1 cellular context compared by ENCODE assay signal in the genomic region with DNA sequence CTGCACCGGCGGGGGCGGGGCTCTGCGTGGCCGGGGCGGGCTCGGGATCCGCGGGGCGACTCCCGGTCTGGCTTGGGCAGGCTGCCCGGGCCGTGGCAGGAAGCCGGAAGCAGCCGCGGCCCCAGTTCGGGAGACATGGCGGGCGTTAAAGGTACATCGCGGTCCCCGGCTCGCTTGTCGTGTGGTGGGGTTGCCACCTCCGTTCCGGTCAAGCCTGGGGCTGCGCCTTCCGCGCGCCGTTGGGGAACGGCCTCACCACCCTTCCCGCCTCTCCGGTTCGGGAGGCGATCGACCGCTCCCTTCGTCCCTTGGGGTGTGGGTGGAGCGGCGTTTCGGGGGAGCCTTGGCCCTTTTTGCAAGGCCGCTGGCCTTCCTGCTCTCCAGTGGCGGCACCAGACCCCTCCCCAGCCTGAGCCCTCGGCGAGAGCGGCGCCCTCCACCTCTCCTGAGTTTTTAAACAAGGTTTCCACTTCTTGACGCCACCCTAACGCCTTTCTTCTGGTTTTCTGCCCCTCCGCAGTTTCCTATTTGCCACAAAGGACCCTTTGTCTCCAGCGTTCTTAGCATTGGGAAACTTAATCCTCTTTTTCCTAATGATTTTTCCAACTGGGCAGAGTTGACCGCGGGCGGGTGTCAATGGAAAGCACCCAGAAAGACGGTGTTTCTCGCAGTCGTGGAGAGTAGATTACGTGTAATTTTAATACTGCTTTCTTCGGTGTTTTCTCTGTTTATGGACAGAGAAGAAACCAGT.
TF ChIP-seq lines count a peak whose summit lies in the region.

A gene with protein sequence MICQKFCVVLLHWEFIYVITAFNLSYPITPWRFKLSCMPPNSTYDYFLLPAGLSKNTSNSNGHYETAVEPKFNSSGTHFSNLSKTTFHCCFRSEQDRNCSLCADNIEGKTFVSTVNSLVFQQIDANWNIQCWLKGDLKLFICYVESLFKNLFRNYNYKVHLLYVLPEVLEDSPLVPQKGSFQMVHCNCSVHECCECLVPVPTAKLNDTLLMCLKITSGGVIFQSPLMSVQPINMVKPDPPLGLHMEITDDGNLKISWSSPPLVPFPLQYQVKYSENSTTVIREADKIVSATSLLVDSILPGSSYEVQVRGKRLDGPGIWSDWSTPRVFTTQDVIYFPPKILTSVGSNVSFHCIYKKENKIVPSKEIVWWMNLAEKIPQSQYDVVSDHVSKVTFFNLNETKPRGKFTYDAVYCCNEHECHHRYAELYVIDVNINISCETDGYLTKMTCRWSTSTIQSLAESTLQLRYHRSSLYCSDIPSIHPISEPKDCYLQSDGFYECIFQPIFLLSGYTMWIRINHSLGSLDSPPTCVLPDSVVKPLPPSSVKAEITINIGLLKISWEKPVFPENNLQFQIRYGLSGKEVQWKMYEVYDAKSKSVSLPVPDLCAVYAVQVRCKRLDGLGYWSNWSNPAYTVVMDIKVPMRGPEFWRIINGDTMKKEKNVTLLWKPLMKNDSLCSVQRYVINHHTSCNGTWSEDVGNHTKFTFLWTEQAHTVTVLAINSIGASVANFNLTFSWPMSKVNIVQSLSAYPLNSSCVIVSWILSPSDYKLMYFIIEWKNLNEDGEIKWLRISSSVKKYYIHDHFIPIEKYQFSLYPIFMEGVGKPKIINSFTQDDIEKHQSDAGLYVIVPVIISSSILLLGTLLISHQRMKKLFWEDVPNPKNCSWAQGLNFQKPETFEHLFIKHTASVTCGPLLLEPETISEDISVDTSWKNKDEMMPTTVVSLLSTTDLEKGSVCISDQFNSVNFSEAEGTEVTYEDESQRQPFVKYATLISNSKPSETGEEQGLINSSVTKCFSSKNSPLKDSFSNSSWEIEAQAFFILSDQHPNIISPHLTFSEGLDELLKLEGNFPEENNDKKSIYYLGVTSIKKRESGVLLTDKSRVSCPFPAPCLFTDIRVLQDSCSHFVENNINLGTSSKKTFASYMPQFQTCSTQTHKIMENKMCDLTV (plus strand): TSS at position 79 of the 751 bp plus-strand sequence. CDS start 144,898 bp downstream, outside the sequence.
A gene with protein sequence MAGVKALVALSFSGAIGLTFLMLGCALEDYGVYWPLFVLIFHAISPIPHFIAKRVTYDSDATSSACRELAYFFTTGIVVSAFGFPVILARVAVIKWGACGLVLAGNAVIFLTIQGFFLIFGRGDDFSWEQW (plus strand): TSS at position 79 of the 751 bp plus-strand sequence. CDS start 57 bp downstream, at position 136.

TF ChIP-seq in HepG2, 621 proteins besides CTCF, POLR2A, EP300 and RAD21 (continued from another document and continues in another):
- TF ChIP-seq, protein P1, sequence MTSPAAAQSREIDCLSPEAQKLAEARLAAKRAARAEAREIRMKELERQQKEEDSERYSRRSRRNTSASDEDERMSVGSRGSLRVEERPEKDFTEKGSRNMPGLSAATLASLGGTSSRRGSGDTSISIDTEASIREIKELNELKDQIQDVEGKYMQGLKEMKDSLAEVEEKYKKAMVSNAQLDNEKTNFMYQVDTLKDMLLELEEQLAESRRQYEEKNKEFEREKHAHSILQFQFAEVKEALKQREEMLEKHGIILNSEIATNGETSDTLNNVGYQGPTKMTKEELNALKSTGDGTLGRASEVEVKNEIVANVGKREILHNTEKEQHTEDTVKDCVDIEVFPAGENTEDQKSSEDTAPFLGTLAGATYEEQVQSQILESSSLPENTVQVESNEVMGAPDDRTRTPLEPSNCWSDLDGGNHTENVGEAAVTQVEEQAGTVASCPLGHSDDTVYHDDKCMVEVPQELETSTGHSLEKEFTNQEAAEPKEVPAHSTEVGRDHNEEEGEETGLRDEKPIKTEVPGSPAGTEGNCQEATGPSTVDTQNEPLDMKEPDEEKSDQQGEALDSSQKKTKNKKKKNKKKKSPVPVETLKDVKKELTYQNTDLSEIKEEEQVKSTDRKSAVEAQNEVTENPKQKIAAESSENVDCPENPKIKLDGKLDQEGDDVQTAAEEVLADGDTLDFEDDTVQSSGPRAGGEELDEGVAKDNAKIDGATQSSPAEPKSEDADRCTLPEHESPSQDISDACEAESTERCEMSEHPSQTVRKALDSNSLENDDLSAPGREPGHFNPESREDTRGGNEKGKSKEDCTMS (CRISPR knock-in tag; conservative IDR thresholded peaks at IDR 0.05): no peak
- TF ChIP-seq, protein P2, sequence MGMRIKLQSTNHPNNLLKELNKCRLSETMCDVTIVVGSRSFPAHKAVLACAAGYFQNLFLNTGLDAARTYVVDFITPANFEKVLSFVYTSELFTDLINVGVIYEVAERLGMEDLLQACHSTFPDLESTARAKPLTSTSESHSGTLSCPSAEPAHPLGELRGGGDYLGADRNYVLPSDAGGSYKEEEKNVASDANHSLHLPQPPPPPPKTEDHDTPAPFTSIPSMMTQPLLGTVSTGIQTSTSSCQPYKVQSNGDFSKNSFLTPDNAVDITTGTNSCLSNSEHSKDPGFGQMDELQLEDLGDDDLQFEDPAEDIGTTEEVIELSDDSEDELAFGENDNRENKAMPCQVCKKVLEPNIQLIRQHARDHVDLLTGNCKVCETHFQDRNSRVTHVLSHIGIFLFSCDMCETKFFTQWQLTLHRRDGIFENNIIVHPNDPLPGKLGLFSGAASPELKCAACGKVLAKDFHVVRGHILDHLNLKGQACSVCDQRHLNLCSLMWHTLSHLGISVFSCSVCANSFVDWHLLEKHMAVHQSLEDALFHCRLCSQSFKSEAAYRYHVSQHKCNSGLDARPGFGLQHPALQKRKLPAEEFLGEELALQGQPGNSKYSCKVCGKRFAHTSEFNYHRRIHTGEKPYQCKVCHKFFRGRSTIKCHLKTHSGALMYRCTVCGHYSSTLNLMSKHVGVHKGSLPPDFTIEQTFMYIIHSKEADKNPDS (CRISPR knock-in tag; IDR thresholded peaks at IDR 0.05): no peak
- TF ChIP-seq ZNF235 (CRISPR knock-in tag; IDR thresholded peaks at IDR 0.05; ENCODE audit: borderline replicate concordance) (no peak), KMT2A (CRISPR knock-in tag; IDR thresholded peaks at IDR 0.05) (peak; percentile 82), ZBTB38 (CRISPR knock-in tag; IDR thresholded peaks at IDR 0.05) (peak; percentile 79), NFIC (IDR thresholded peaks at IDR 0.05; ENCODE audit: low read length) (no peak), ZNF550 (CRISPR knock-in tag; IDR thresholded peaks at IDR 0.05; ENCODE audit: borderline replicate concordance) (no peak), ZNF326 (CRISPR knock-in tag; IDR thresholded peaks at IDR 0.05; ENCODE audit: borderline replicate concordance) (no peak), SETDB1 (CRISPR knock-in tag; IDR thresholded peaks at IDR 0.05; ENCODE audit: borderline replicate concordance) (no peak), MAF1 (CRISPR knock-in tag; IDR thresholded peaks at IDR 0.05; ENCODE audit: borderline replicate concordance) (peak; percentile 70; the same call in 1 of the 2 replicates), NR2F1 (CRISPR knock-in tag; IDR thresholded peaks at IDR 0.05) (no peak), ZNF180 (CRISPR knock-in tag; IDR thresholded peaks at IDR 0.05; ENCODE audit: borderline replicate concordance, low read depth) (no peak), AGO2 (optimal IDR thresholded peaks at IDR 0.05; ENCODE audit: low read depth, low read length) (no peak), ZNF350 (CRISPR knock-in tag; IDR thresholded peaks at IDR 0.05; ENCODE audit: borderline replicate concordance, low read depth) (no peak; the same call in 1 of the 2 replicates), RAD51 (IDR thresholded peaks at IDR 0.05; ENCODE audit: borderline replicate concordance) (no peak), DR1 (CRISPR knock-in tag; IDR thresholded peaks at IDR 0.05) (no peak), CBX1 (IDR thresholded peaks at IDR 0.05; ENCODE audit: low read depth) (peak; percentile 78), ZNF569 (CRISPR knock-in tag; IDR thresholded peaks at IDR 0.05; ENCODE audit: borderline replicate concordance) (no peak), ZNF616 (CRISPR knock-in tag; IDR thresholded peaks at IDR 0.05; ENCODE audit: low read depth) (no peak), TBX3 (IDR thresholded peaks at IDR 0.05; ENCODE audit: borderline replicate concordance) (no peak)
- TF ChIP-seq, protein P3, sequence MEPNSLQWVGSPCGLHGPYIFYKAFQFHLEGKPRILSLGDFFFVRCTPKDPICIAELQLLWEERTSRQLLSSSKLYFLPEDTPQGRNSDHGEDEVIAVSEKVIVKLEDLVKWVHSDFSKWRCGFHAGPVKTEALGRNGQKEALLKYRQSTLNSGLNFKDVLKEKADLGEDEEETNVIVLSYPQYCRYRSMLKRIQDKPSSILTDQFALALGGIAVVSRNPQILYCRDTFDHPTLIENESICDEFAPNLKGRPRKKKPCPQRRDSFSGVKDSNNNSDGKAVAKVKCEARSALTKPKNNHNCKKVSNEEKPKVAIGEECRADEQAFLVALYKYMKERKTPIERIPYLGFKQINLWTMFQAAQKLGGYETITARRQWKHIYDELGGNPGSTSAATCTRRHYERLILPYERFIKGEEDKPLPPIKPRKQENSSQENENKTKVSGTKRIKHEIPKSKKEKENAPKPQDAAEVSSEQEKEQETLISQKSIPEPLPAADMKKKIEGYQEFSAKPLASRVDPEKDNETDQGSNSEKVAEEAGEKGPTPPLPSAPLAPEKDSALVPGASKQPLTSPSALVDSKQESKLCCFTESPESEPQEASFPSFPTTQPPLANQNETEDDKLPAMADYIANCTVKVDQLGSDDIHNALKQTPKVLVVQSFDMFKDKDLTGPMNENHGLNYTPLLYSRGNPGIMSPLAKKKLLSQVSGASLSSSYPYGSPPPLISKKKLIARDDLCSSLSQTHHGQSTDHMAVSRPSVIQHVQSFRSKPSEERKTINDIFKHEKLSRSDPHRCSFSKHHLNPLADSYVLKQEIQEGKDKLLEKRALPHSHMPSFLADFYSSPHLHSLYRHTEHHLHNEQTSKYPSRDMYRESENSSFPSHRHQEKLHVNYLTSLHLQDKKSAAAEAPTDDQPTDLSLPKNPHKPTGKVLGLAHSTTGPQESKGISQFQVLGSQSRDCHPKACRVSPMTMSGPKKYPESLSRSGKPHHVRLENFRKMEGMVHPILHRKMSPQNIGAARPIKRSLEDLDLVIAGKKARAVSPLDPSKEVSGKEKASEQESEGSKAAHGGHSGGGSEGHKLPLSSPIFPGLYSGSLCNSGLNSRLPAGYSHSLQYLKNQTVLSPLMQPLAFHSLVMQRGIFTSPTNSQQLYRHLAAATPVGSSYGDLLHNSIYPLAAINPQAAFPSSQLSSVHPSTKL (CRISPR knock-in tag; IDR thresholded peaks at IDR 0.05): peak; percentile 37; the same call in 1 of the 2 replicates
- TF ChIP-seq, protein P4, sequence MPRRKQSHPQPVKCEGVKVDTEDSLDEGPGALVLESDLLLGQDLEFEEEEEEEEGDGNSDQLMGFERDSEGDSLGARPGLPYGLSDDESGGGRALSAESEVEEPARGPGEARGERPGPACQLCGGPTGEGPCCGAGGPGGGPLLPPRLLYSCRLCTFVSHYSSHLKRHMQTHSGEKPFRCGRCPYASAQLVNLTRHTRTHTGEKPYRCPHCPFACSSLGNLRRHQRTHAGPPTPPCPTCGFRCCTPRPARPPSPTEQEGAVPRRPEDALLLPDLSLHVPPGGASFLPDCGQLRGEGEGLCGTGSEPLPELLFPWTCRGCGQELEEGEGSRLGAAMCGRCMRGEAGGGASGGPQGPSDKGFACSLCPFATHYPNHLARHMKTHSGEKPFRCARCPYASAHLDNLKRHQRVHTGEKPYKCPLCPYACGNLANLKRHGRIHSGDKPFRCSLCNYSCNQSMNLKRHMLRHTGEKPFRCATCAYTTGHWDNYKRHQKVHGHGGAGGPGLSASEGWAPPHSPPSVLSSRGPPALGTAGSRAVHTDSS (CRISPR knock-in tag; conservative IDR thresholded peaks at IDR 0.05): no peak
- TF ChIP-seq, protein P5, sequence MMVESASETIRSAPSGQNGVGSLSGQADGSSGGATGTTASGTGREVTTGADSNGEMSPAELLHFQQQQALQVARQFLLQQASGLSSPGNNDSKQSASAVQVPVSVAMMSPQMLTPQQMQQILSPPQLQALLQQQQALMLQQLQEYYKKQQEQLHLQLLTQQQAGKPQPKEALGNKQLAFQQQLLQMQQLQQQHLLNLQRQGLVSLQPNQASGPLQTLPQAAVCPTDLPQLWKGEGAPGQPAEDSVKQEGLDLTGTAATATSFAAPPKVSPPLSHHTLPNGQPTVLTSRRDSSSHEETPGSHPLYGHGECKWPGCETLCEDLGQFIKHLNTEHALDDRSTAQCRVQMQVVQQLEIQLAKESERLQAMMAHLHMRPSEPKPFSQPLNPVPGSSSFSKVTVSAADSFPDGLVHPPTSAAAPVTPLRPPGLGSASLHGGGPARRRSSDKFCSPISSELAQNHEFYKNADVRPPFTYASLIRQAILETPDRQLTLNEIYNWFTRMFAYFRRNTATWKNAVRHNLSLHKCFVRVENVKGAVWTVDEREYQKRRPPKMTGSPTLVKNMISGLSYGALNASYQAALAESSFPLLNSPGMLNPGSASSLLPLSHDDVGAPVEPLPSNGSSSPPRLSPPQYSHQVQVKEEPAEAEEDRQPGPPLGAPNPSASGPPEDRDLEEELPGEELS (CRISPR knock-in tag; IDR thresholded peaks at IDR 0.05): peak; percentile 25; the same call in 1 of the 2 replicates
- TF ChIP-seq, protein P6, sequence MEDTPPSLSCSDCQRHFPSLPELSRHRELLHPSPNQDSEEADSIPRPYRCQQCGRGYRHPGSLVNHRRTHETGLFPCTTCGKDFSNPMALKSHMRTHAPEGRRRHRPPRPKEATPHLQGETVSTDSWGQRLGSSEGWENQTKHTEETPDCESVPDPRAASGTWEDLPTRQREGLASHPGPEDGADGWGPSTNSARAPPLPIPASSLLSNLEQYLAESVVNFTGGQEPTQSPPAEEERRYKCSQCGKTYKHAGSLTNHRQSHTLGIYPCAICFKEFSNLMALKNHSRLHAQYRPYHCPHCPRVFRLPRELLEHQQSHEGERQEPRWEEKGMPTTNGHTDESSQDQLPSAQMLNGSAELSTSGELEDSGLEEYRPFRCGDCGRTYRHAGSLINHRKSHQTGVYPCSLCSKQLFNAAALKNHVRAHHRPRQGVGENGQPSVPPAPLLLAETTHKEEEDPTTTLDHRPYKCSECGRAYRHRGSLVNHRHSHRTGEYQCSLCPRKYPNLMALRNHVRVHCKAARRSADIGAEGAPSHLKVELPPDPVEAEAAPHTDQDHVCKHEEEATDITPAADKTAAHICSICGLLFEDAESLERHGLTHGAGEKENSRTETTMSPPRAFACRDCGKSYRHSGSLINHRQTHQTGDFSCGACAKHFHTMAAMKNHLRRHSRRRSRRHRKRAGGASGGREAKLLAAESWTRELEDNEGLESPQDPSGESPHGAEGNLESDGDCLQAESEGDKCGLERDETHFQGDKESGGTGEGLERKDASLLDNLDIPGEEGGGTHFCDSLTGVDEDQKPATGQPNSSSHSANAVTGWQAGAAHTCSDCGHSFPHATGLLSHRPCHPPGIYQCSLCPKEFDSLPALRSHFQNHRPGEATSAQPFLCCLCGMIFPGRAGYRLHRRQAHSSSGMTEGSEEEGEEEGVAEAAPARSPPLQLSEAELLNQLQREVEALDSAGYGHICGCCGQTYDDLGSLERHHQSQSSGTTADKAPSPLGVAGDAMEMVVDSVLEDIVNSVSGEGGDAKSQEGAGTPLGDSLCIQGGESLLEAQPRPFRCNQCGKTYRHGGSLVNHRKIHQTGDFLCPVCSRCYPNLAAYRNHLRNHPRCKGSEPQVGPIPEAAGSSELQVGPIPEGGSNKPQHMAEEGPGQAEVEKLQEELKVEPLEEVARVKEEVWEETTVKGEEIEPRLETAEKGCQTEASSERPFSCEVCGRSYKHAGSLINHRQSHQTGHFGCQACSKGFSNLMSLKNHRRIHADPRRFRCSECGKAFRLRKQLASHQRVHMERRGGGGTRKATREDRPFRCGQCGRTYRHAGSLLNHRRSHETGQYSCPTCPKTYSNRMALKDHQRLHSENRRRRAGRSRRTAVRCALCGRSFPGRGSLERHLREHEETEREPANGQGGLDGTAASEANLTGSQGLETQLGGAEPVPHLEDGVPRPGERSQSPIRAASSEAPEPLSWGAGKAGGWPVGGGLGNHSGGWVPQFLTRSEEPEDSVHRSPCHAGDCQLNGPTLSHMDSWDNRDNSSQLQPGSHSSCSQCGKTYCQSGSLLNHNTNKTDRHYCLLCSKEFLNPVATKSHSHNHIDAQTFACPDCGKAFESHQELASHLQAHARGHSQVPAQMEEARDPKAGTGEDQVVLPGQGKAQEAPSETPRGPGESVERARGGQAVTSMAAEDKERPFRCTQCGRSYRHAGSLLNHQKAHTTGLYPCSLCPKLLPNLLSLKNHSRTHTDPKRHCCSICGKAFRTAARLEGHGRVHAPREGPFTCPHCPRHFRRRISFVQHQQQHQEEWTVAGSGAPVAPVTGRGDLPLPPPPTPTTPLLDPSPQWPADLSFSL (CRISPR knock-in tag; IDR thresholded peaks at IDR 0.05): no peak
